ENCODE assay signal across 1 cellular context in genomic region chr11:71955898-71956456, GRCh38.
TF ChIP-seq lines count a peak whose summit lies in the region.

No MANE protein-coding gene starts in this region.

TF ChIP-seq in GM12878, 131 proteins besides CTCF, POLR2A, EP300 and RAD21:
- TF ChIP-seq USF1 (IDR thresholded peaks at IDR 0.05; ENCODE audit: borderline replicate concordance, extremely low read length, insufficient read depth, low read depth, low read length) (no peak), SREBF2 (IDR thresholded peaks at IDR 0.05; ENCODE audit: low read length) (no peak), NFXL1 (IDR thresholded peaks at IDR 0.05; ENCODE audit: borderline replicate concordance) (no peak), SP1 (IDR thresholded peaks at IDR 0.05; ENCODE audit: low read depth, low read length) (no peak), PML (IDR thresholded peaks at IDR 0.05; ENCODE audit: low read length) (no peak)
- TF ChIP-seq, protein P1, sequence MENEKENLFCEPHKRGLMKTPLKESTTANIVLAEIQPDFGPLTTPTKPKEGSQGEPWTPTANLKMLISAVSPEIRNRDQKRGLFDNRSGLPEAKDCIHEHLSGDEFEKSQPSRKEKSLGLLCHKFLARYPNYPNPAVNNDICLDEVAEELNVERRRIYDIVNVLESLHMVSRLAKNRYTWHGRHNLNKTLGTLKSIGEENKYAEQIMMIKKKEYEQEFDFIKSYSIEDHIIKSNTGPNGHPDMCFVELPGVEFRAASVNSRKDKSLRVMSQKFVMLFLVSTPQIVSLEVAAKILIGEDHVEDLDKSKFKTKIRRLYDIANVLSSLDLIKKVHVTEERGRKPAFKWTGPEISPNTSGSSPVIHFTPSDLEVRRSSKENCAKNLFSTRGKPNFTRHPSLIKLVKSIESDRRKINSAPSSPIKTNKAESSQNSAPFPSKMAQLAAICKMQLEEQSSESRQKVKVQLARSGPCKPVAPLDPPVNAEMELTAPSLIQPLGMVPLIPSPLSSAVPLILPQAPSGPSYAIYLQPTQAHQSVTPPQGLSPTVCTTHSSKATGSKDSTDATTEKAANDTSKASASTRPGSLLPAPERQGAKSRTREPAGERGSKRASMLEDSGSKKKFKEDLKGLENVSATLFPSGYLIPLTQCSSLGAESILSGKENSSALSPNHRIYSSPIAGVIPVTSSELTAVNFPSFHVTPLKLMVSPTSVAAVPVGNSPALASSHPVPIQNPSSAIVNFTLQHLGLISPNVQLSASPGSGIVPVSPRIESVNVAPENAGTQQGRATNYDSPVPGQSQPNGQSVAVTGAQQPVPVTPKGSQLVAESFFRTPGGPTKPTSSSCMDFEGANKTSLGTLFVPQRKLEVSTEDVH (IDR thresholded peaks at IDR 0.05; ENCODE audit: low read depth, partially characterized antibody) = no peak
- TF ChIP-seq, protein P2, sequence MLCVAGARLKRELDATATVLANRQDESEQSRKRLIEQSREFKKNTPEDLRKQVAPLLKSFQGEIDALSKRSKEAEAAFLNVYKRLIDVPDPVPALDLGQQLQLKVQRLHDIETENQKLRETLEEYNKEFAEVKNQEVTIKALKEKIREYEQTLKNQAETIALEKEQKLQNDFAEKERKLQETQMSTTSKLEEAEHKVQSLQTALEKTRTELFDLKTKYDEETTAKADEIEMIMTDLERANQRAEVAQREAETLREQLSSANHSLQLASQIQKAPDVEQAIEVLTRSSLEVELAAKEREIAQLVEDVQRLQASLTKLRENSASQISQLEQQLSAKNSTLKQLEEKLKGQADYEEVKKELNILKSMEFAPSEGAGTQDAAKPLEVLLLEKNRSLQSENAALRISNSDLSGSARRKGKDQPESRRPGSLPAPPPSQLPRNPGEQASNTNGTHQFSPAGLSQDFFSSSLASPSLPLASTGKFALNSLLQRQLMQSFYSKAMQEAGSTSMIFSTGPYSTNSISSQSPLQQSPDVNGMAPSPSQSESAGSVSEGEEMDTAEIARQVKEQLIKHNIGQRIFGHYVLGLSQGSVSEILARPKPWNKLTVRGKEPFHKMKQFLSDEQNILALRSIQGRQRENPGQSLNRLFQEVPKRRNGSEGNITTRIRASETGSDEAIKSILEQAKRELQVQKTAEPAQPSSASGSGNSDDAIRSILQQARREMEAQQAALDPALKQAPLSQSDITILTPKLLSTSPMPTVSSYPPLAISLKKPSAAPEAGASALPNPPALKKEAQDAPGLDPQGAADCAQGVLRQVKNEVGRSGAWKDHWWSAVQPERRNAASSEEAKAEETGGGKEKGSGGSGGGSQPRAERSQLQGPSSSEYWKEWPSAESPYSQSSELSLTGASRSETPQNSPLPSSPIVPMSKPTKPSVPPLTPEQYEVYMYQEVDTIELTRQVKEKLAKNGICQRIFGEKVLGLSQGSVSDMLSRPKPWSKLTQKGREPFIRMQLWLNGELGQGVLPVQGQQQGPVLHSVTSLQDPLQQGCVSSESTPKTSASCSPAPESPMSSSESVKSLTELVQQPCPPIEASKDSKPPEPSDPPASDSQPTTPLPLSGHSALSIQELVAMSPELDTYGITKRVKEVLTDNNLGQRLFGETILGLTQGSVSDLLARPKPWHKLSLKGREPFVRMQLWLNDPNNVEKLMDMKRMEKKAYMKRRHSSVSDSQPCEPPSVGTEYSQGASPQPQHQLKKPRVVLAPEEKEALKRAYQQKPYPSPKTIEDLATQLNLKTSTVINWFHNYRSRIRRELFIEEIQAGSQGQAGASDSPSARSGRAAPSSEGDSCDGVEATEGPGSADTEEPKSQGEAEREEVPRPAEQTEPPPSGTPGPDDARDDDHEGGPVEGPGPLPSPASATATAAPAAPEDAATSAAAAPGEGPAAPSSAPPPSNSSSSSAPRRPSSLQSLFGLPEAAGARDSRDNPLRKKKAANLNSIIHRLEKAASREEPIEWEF (IDR thresholded peaks at IDR 0.05; ENCODE audit: insufficient replicate concordance, low read depth, low read length) = no peak
